In the genomic region with DNA sequence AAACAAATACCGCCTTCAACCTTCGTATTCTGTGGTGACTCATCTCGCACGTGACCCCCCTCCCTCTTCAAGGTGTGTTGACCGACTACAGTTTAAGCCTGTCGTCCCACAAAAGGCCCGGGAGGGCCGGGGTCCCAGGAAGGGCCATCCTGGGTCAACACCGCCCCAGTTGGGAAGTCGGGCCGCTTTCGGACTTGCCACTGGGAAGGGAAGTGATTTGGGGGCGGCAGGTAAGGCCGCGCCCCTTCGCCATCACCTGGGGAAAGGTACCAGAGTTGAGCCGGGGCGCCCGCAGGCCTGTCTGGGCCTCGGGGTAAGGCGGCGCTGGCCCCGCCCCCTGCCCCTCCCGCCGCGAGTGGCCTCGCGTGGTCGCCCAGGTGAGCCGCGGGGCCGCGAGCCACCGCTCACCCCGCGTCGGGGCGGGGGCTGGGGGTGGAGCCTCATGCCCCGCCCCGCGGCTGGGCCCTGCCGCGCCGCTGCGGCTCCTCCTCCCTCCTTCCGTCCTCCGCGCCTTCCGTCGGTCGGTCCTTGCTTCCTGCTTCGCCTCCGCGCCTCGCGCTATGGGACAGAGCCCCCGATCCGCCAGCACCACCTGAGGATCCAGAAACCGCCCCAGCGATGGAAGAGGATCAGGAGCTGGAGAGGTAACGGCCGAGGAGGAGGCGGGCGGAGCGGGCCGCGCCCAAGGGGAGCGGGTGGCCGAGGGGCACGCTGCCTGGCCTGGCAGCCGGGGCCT, we compare ENCODE assay signal across 8 cellular contexts. TPM values are rescaled to one million over a fixed set of nuclear protein-coding genes. Genes with fewer than 3 reads are reported as not detected.
DNase-seq lines count a peak whose midpoint lies in the region; ATAC-seq, FAIRE-seq and TF ChIP-seq lines count a peak whose summit lies in the region.

A gene with protein sequence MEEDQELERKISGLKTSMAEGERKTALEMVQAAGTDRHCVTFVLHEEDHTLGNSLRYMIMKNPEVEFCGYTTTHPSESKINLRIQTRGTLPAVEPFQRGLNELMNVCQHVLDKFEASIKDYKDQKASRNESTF (plus strand): TSS at position 527 of the 736 bp plus-strand sequence. CDS start 92 bp downstream, at position 619.

- no peak for TF ChIP-seq CTCF in PC-3 (conservative IDR thresholded peaks at IDR 0.05; ENCODE audit: low read depth, low read length)
- no peak for TF ChIP-seq CTCF in mucosa of descending colon (IDR thresholded peaks at IDR 0.05)

- H2AFZ ChIP-seq in PC-3 (ENCODE audit: low read length), result peak within 1 kb of the TSS; percentile 93

- in situ Hi-C loops in Caki2 (cut with HindIII; ENCODE audit: low pct_unique_long_range_greater_than_20kb, low sequenced_read_pairs), result no loop called here

- H3K9ac ChIP-seq in PC-3 (ENCODE audit: low read length), result peak within 1 kb of the TSS; percentile 93

- peaks cover 35% of the 10 kb centered on the region for H3K4me1 ChIP-seq in PC-3 (ENCODE audit: insufficient read depth, low read length)
- H3K4me1 ChIP-seq in mucosa of descending colon (ENCODE audit: low read depth), result peaks cover 24% of the 10 kb centered on the region

- no peaks in the 10 kb centered on the region for H3K9me3 ChIP-seq in PC-3 (ENCODE audit: low read length)
- H3K9me3 ChIP-seq in mucosa of descending colon, result no peaks in the 10 kb centered on the region

- H3K79me2 ChIP-seq in PC-3 (ENCODE audit: low read length), result peaks cover 82% of the 10 kb centered on the region

- no TSS peak for BruUV-seq in PC-3 (replicated peaks; lab: Mats Ljungman, UMichigan)

- peak; percentile 31 for FAIRE-seq in HTR-8/SVneo (lab: Jason Lieb, UNC)

- H3K36me3 ChIP-seq in PC-3 (ENCODE audit: low read depth, low read length), result peaks cover 16% of the 10 kb centered on the region; the same call in 1 of the 2 replicates
- H3K36me3 ChIP-seq in mucosa of descending colon (ENCODE audit: low read depth), result no peaks in the 10 kb centered on the region

- H3K4me3 ChIP-seq in PC-3 (ENCODE audit: low read length) (peak within 1 kb of the TSS; percentile 94), mucosa of descending colon (peak within 1 kb of the TSS; percentile 54)

- peaks cover 49% of the 10 kb centered on the region for H4K20me1 ChIP-seq in PC-3 (ENCODE audit: low read length)

- ATAC-seq in GM21360 (IDR thresholded peaks at IDR 0.05; ENCODE audit: unreplicated experiment) (peak; percentile 48), PC-3 (peak; percentile 60), mucosa of descending colon (peak; percentile 83)

- no peaks in the 10 kb centered on the region for H3K27me3 ChIP-seq in PC-3 (ENCODE audit: low read length)

- CTCF ChIA-PET in PC-3 (lab: Charles Lee), result interaction anchor here (0.8 to 1.0 kb wide), 2 partner anchors 65 to 89 kb away, joined by 3 read pairs; no protein-coding TSS in a partner anchor

- no peaks in the 10 kb centered on the region for H3K9me2 ChIP-seq in PC-3 (replicated peaks; ENCODE audit: low read length)

- intact Hi-C loops in PC-3 (cut with micrococcal nuclease) (loop anchor here (2.0 to 5.0 kb wide), 4 partner anchors 36 to 205 kb away; a partner anchor contains a TSS), mucosa of descending colon (cut with DNase I, micrococcal nuclease) (no loop called here)

- POLR2A ChIA-PET in PC-3 (lab: Charles Lee; ENCODE audit: unreplicated experiment), result no interaction called here

- DNase-seq in Caki2 (ENCODE audit: low read depth) (peak; percentile 87), HTR-8/SVneo (ENCODE audit: insufficient read length, low spot score) (peak; percentile 60), PC-3 (peak; percentile 91), activated T-cell treated with anti-CD3 and anti-CD28 coated beads for 4 hours (peak; percentile 81), epithelial cell of prostate (ENCODE audit: low read depth, low spot score) (peak; percentile 87), mucosa of descending colon (peak; percentile 89 to 94 (median 92))
- DNase-seq in stimulated activated CD8-positive, alpha-beta memory T cell treated with anti-CD3 and anti-CD28 coated beads, Interleukin-4, amount 100 ng/mL, for 24 hours (ENCODE audit: low read depth), result peak; percentile 66

- no peaks in the 10 kb centered on the region for H3F3A ChIP-seq in PC-3 (ENCODE audit: low read length, unreplicated experiment)

- peak within 1 kb of the TSS; percentile 96 for H3K4me2 ChIP-seq in PC-3 (ENCODE audit: low read length)

- peak within 1 kb of the TSS; percentile 84 for H3K27ac ChIP-seq in PC-3 (ENCODE audit: low read length)
- peak within 1 kb of the TSS; percentile 99 for H3K27ac ChIP-seq in epithelial cell of prostate

RNA-seq across cellular contexts. Expression of the gene that starts here (rescaled TPM):
- total RNA-seq in Caki2 (2014; rRNA removed; shearing (Covaris generic); ENCODE audit: low replicate concordance), result 81.3 and 94.2 TPM in 2 replicates
- total RNA-seq in PC-3 (2014; rRNA removed) (97.2 and 97.9 TPM in 2 replicates), mucosa of descending colon (100 to 1,000 TPM in 1 of 3 donors, 10 to 100 TPM in 2; 88.7 to 169 (median 91.0) TPM)

Comparison
In these comparisons a context has a peak if more than half of its experiments do, and no peak if none do; other contexts are left out.
1. Peak in every context shown above with its lines: DNase-seq, ATAC-seq, H3K4me3 ChIP-seq and H3K27ac ChIP-seq.